ENCODE assay signal across 11 cellular contexts in the genomic region with DNA sequence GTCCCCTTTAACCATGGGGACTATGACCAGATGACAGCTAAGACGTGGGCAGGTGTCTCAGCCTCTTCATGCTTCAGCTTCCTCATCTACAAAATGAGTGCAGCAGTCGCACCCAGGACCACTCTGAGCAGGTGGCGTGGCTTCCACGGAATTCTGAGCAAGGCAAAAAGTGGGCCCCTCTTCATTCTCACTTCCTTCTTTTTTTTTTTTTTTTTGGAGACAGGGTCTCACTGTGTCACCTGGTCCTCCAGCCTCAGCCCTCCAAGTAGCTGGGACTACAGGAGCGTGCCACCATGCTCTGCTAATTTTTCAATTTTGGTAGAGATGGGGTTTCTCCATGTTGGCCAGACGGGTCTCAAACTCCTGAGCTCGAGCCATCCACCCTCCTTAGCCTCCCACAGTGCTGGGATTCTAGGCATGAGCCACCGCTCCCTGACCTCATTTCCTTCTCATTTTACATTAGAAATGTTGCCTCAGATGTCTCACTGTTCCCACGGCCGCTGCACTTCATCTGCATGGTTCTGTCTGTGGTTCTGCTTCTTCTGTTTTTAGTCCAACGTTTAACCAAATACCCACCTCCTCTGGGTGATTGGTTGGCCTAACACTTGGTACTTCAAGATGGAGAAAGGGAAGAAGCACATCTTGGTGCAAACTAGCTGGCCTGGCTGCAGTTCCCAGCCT. TPM values are rescaled to one million over a fixed set of nuclear protein-coding genes. Genes with fewer than 3 reads are reported as not detected.
DNase-seq lines count a peak whose midpoint lies in the region; ATAC-seq and TF ChIP-seq lines count a peak whose summit lies in the region.
"Had no signal": no experiment of that assay in that cellular context is flagged by ENCODE, and none has a peak within 500 bp of the region (broad histone marks: within the 10 kb centered on the region; RNA-seq: fewer than 3 reads in every experiment).

No MANE protein-coding gene starts in this region.

- no peak overlapping the region for H3K9ac ChIP-seq in MM.1S (ENCODE audit: low read length)

- no peaks in the 10 kb centered on the region for H3K27me3 ChIP-seq in MM.1S (replicated peaks; ENCODE audit: insufficient read depth, low read length)

- intact Hi-C loops in mucosa of descending colon (cut with DNase I, micrococcal nuclease) (no loop called here), Right ventricle myocardium inferior (cut with DNase I) (no loop called here)

- no peaks in the 10 kb centered on the region for H3K79me2 ChIP-seq in MM.1S (ENCODE audit: low read length)

- ATAC-seq in HG02610 (IDR thresholded peaks at IDR 0.05; ENCODE audit: unreplicated experiment) (peak; percentile 67), mucosa of descending colon (peak; percentile 32), Right ventricle myocardium inferior (no peak), HG02938 (IDR thresholded peaks at IDR 0.05; ENCODE audit: unreplicated experiment) (no peak)

- H3K9me3 ChIP-seq in mucosa of descending colon (no peaks in the 10 kb centered on the region), MM.1S (replicated peaks; ENCODE audit: insufficient read depth, low read length) (no peaks in the 10 kb centered on the region)

- no peaks in the 10 kb centered on the region for H3K4me1 ChIP-seq in mucosa of descending colon (ENCODE audit: low read depth)
- H3K4me1 ChIP-seq in MM.1S (ENCODE audit: low read length): no peaks in the 10 kb centered on the region

- H3F3A ChIP-seq in MM.1S (ENCODE audit: insufficient read depth, low read length): no peaks in the 10 kb centered on the region

- TF ChIP-seq CTCF in GM13976 (IDR thresholded peaks at IDR 0.05; ENCODE audit: borderline replicate concordance, control extremely low read depth, extremely low read depth, insufficient read depth, missing control alignments) (no peak), mucosa of descending colon (IDR thresholded peaks at IDR 0.05) (no peak), MM.1S (IDR thresholded peaks at IDR 0.05; ENCODE audit: low read length) (no peak)

- DNase-seq in GM13976 (ENCODE audit: low spot score) (peak; percentile 60), mucosa of descending colon (peak in 1 of 3 donors; percentile 10), Right ventricle myocardium inferior (ENCODE audit: missing footprints) (no peak), MM.1S (no peak), SW 1271 (lab: John Stamatoyannopoulos, UW) (no peak)
- DNase-seq: DMS53, occipital lobe, T1000 had no signal

- H3K9me2 ChIP-seq in MM.1S (replicated peaks; ENCODE audit: insufficient read depth, low read length): no peaks in the 10 kb centered on the region

- H4K20me1 ChIP-seq in MM.1S (ENCODE audit: insufficient read depth, low read length): no peaks in the 10 kb centered on the region

- no peak overlapping the region for H2AFZ ChIP-seq in MM.1S (ENCODE audit: low read length)

- H3K4me3 ChIP-seq in mucosa of descending colon (no peak overlapping the region), MM.1S (ENCODE audit: low read length) (no peak overlapping the region)

- in situ Hi-C loops in GM13976 (cut with MboI; ENCODE audit: low sequenced_read_pairs, unreplicated experiment): no loop called here

- no peak overlapping the region for H3K4me2 ChIP-seq in MM.1S (ENCODE audit: low read depth, low read length)

- peak; percentile 53; the same call in 1 of the 2 replicates for TF ChIP-seq POLR2A in Raji (IDR thresholded peaks at IDR 0.05; ENCODE audit: insufficient read depth, low read depth, low read length)

- H3K27ac ChIP-seq in MM.1S (ENCODE audit: low read length): no peak overlapping the region

- H3K36me3 ChIP-seq in mucosa of descending colon (ENCODE audit: low read depth) (no peaks in the 10 kb centered on the region), MM.1S (replicated peaks; ENCODE audit: insufficient read depth, low read length) (no peaks in the 10 kb centered on the region)

RNA-seq across cellular contexts. Expression of a gene that starts 41.3 kb away (rescaled TPM):
- total RNA-seq in mucosa of descending colon (10 to 100 TPM in 1 of 3 donors, 1 to 10 TPM in 2; 5.2 to 11.6 (median 5.7) TPM), Right ventricle myocardium inferior (15.8 TPM)

Comparison
In these comparisons a context has a peak if more than half of its experiments do, and no peak if none do; other contexts are left out.
1. ATAC-seq: peak in HG02610 (single experiment) and mucosa of descending colon (single experiment); none in Right ventricle myocardium inferior (single experiment) and HG02938 (single experiment).